In genomic region chr5:136809382-136809781, GRCh38 we compare ENCODE assay signal across 18 cellular contexts.
DNase-seq lines count a peak whose midpoint lies in the region; ATAC-seq, FAIRE-seq and TF ChIP-seq lines count a peak whose summit lies in the region.
"Had no signal": no experiment of that assay in that cellular context is flagged by ENCODE, and none has a peak within 500 bp of the region (broad histone marks: within the 10 kb centered on the region; RNA-seq: fewer than 3 reads in every experiment).

No MANE protein-coding gene starts in this region.

- RAD21 ChIA-PET in GM12878 (lab: Charles Lee; ENCODE audit: unreplicated experiment) = no interaction called here

- no peak for TF ChIP-seq POLR2A in GM12878 (IDR thresholded peaks at IDR 0.05; ENCODE audit: low read depth, low read length)

- no peak overlapping the region for H3K18ac ChIP-seq in mesenchymal stem cell (ENCODE audit: low read depth in 1 of 2, low read length in 2 of 2)

- H3K36me3 ChIP-seq in GM12878 (ENCODE audit: control insufficient read depth in 2 of 2, insufficient read depth in 2 of 2, low read length in 1 of 2) (no peaks in the 10 kb centered on the region), mesenchymal stem cell (ENCODE audit: control insufficient read depth in 1 of 2, insufficient read depth in 2 of 2, low read depth in 1 of 2, low read length in 2 of 2) (no peaks in the 10 kb centered on the region)
- H3K36me3 ChIP-seq: SJCRH30 had no signal

- FAIRE-seq in GM12878 (lab: Jason Lieb, UNC) = no peak

- H2AFZ ChIP-seq in GM12878 (ENCODE audit: control insufficient read depth, low read depth, low read length) (no peak overlapping the region), mesenchymal stem cell (ENCODE audit: low read depth, low read length) (no peak overlapping the region)
- H2AFZ ChIP-seq: PC-9 had no signal

- TF ChIP-seq CTCF in GM10266 (IDR thresholded peaks at IDR 0.05; ENCODE audit: control insufficient read depth, insufficient read depth, low read depth, missing control alignments) = no peak
- no peak for TF ChIP-seq CTCF in GM12878 (IDR thresholded peaks at IDR 0.05 in 2 of 3, conservative IDR thresholded peaks at IDR 0.05 in 1 of 3; ENCODE audit: control insufficient read depth in 2 of 3, extremely low read depth in 1 of 3, insufficient read depth in 1 of 3, low read depth in 3 of 3, low read length in 3 of 3)

- no peak overlapping the region for H3K27ac ChIP-seq in GM12878 (ENCODE audit: control insufficient read depth, insufficient read depth)
- no peak overlapping the region for H3K27ac ChIP-seq in mesenchymal stem cell (ENCODE audit: low read length, poor library complexity, severe bottlenecking)
- H3K27ac ChIP-seq: PC-9, SJCRH30 had no signal

- H2BK120ac ChIP-seq in mesenchymal stem cell (ENCODE audit: low read depth, low read length) = no peak overlapping the region

- H4K91ac ChIP-seq in mesenchymal stem cell (ENCODE audit: low read length) = no peak overlapping the region

- H3K4me2 ChIP-seq in GM12878 (ENCODE audit: control insufficient read depth, insufficient read depth) (peak overlapping the region; percentile 12; the same call in 1 of the 2 replicates), mesenchymal stem cell (ENCODE audit: low read length, poor library complexity, severe bottlenecking) (no peak overlapping the region)
- H3K4me2 ChIP-seq: PC-9 had no signal

- peak; percentile 9 for DNase-seq in GM10266 (ENCODE audit: extremely low spot score)
- DNase-seq in M059J (ENCODE audit: low read depth) = peak; percentile 36
- peak; percentile 4 for DNase-seq in GM12878 (ENCODE audit: low read depth, low spot score)
- DNase-seq in mesenchymal stem cell = peak; percentile 35
- DNase-seq in Ammon's horn (ENCODE audit: low spot score) = no peak
- DNase-seq in HCEC 1CT = no peak
- DNase-seq in NCI-H2227 treated with DMSO at 0.1 percent for 48 hours (lab: John Stamatoyannopoulos, UW) = no peak
- DNase-seq: CD4-positive, alpha-beta T cell; DMS53; H9; KBM-7; MV-4-11; NCI-H1694 treated with DMSO at 0.1 percent for 48 hours; NCI-H510A treated with DMSO at 0.1 percent for 48 hours; NCI-H774; PC-9; SJCRH30 had no signal

- peak; percentile 55 for ATAC-seq in GM12878
- no peak for ATAC-seq in HG02763 (IDR thresholded peaks at IDR 0.05; ENCODE audit: unreplicated experiment)

- intact Hi-C loops in GM12878 (cut with micrococcal nuclease; ENCODE audit: unreplicated experiment) = no loop called here

- no peak overlapping the region for H4K8ac ChIP-seq in mesenchymal stem cell (ENCODE audit: low read length)

- H3K4ac ChIP-seq in mesenchymal stem cell (ENCODE audit: low read depth in 1 of 2, low read length in 2 of 2) = no peak overlapping the region

- H2AK5ac ChIP-seq in mesenchymal stem cell (ENCODE audit: low read length, severe bottlenecking) = no peak overlapping the region

- no peaks in the 10 kb centered on the region for H3K79me2 ChIP-seq in GM12878 (ENCODE audit: control insufficient read depth, insufficient read depth, low read length)

- CTCF ChIA-PET in GM12878 (lab: Yijun Ruan, JAX) = no interaction called here

- H2BK15ac ChIP-seq in mesenchymal stem cell (ENCODE audit: low read depth, poor library complexity, severe bottlenecking) = no peak overlapping the region

- POLR2A ChIA-PET in GM12878 (lab: Charles Lee) = no interaction called here

- H3K4me1 ChIP-seq in GM12878 (ENCODE audit: control insufficient read depth, insufficient read depth, low read length) (no peaks in the 10 kb centered on the region), mesenchymal stem cell (ENCODE audit: control insufficient read depth, insufficient read depth, low read depth, low read length) (no peaks in the 10 kb centered on the region)
- H3K4me1 ChIP-seq: SJCRH30 had no signal

- SMC1A ChIA-PET in GM12878 (lab: Charles Lee; ENCODE audit: uncharacterized antibody, unreplicated experiment) = no interaction called here

- no peak overlapping the region for H3K4me3 ChIP-seq in GM12878
- no peak overlapping the region for H3K4me3 ChIP-seq in mesenchymal stem cell (ENCODE audit: insufficient read depth in 1 of 2, low read depth in 1 of 2, low read length in 2 of 2)
- H3K4me3 ChIP-seq: PC-9, SJCRH30 had no signal

- BruUV-seq in GM12878 (replicated peaks; lab: Mats Ljungman, UMichigan) = no TSS peak

- H3K27me3 ChIP-seq in GM12878 (replicated peaks in 1 of 2; ENCODE audit: control insufficient read depth in 2 of 2, insufficient read depth in 2 of 2, low read length in 1 of 2) (no peaks in the 10 kb centered on the region), mesenchymal stem cell (ENCODE audit: control insufficient read depth in 1 of 2, insufficient read depth in 1 of 2, low read length in 2 of 2) (no peaks in the 10 kb centered on the region)
- H3K27me3 ChIP-seq: SJCRH30 had no signal

- H3K9me3 ChIP-seq in GM12878 (replicated peaks; ENCODE audit: control insufficient read depth, insufficient read depth, low read length) = no peaks in the 10 kb centered on the region
- no peaks in the 10 kb centered on the region for H3K9me3 ChIP-seq in mesenchymal stem cell (ENCODE audit: control insufficient read depth, low read length)
- H3K9me3 ChIP-seq: SJCRH30 had no signal

- in situ Hi-C loops in GM12878 (cut with MboI) = no loop called here

- WGBS in GM12878 (ENCODE audit: insufficient coverage, insufficient replicate concordance, low lambda C conversion rate, missing lambda C conversion rate) = 0% methylated on average over 1 of the region's 1 CpG
- 92% methylated on average over 1 of the region's 1 CpG for WGBS in mesenchymal stem cell

- no peak overlapping the region for H3K9ac ChIP-seq in GM12878 (ENCODE audit: control insufficient read depth, insufficient read depth, low read length)
- H3K9ac ChIP-seq in mesenchymal stem cell (ENCODE audit: low read length) = no peak overlapping the region

- no peaks in the 10 kb centered on the region for H3K79me1 ChIP-seq in mesenchymal stem cell (replicated peaks; ENCODE audit: low read length, poor library complexity, severe bottlenecking)

- no peak overlapping the region for H3K14ac ChIP-seq in mesenchymal stem cell (ENCODE audit: low read length in 2 of 2)

- H4K20me1 ChIP-seq in GM12878 (ENCODE audit: control insufficient read depth, insufficient read depth) = no peaks in the 10 kb centered on the region

- no peak for TF ChIP-seq RAD21 in GM12878 (IDR thresholded peaks at IDR 0.05; ENCODE audit: insufficient read depth, low read depth, low read length)

- H3K23ac ChIP-seq in mesenchymal stem cell (ENCODE audit: low read length in 2 of 2) = no peak overlapping the region

- no peak for TF ChIP-seq EP300 in GM12878 (IDR thresholded peaks at IDR 0.05; ENCODE audit: borderline replicate concordance in 1 of 2, control insufficient read depth in 1 of 2, low read depth in 2 of 2, low read length in 2 of 2)

- H2BK12ac ChIP-seq in mesenchymal stem cell (ENCODE audit: low read length in 2 of 2) = no peak overlapping the region

- no peak overlapping the region for H2BK5ac ChIP-seq in mesenchymal stem cell (ENCODE audit: low read depth, low read length, poor library complexity, severe bottlenecking)

TF ChIP-seq in GM12878, 131 proteins besides CTCF, POLR2A, EP300 and RAD21:
- TF ChIP-seq ZBTB40 (IDR thresholded peaks at IDR 0.05; ENCODE audit: borderline replicate concordance) = no peak
- peak; percentile 53; the same call in 1 of the 2 replicates for TF ChIP-seq MTA2 (IDR thresholded peaks at IDR 0.05; ENCODE audit: low read depth)
- peak; percentile 25; the same call in 1 of the 2 replicates for TF ChIP-seq JUNB (IDR thresholded peaks at IDR 0.05)

Comparison
In these comparisons a context has a peak if more than half of its experiments do, and no peak if none do; other contexts are left out.
1. DNase-seq: peak in GM10266 (single experiment), M059J (single experiment), GM12878 (single experiment) and mesenchymal stem cell (single experiment); none in Ammon's horn (single experiment), HCEC 1CT (single experiment) and NCI-H2227 treated with DMSO at 0.1 percent for 48 hours (single experiment).